ENCODE assay signal across 8 cellular contexts in the genomic region with DNA sequence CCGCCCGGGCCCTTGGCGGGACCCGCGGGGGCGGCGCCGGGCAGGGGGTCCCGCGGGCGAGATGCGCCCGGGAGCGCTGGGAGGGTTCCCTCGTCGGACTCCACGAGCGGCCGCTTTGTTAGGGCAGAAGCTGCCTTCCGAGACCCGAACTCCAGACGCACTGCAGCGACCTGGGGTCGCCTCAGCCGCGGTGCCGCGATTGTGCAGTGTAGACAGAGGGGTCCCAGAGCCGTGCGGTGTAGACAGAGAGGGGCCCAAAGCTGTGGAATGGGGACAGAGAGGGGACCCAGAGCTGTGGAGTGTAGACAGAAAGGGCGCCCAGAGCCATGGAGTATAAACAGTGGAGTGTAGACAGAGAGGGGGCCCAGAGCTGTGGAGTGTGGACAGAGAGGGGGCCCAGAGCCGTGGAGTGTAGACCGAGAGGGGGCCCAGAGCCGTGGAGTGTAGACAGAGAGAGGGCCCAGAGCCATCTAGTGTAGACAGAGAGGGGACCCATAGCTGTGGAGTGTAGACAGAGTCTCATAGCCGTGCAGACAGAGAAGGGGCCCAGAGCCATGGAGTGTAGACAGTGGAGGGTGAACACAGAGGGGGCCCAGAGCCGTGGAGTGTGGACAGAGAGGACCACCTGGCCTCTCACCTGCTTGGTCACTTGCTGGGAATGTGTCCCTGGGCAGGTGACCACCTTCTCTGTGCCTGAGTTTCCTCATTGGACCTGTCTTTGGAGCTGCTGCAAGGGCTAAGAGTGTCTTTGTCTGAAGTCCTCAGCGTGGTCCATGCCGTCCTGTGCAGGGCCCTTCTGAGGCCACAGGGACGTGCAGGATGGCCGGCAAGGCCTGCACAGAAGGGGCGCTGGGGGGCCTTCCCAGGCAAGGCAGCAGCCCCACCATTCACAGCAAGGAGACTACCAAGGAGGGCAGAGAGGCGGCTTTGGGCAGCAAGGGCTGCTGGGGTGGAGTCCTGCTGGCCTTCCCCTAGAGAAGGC. TPM values are rescaled to one million over a fixed set of nuclear protein-coding genes. Genes with fewer than 3 reads are reported as not detected.
DNase-seq lines count a peak whose midpoint lies in the region; ATAC-seq lines count a peak whose summit lies in the region.

No MANE protein-coding gene starts in this region.

- H3K36me3 Mint-ChIP-seq in activated CD4-positive, alpha-beta T cell treated with anti-CD3 and anti-CD28 coated beads, Interleukin-2, amount 10 ng/mL, durations not matched to agents 24 days and 14 days (ENCODE audit: low read depth): no peaks in the 10 kb centered on the region
- no peaks in the 10 kb centered on the region for H3K36me3 Mint-ChIP-seq in activated naive CD8-positive, alpha-beta T cell treated with anti-CD3 and anti-CD28 coated beads, Interleukin-2, amount 10 ng/mL, durations not matched to agents 7 days and 5 days
- no peaks in the 10 kb centered on the region for H3K36me3 Mint-ChIP-seq in immature natural killer cell
- H3K36me3 Mint-ChIP-seq in stimulated activated naive CD8-positive, alpha-beta T cell treated with anti-CD3 and anti-CD28 coated beads, Interleukin-15, Interleukin-2, amounts not matched to agents 100 ng/mL and 50 ng/mL, for 24 hours (ENCODE audit: low read depth): no peaks in the 10 kb centered on the region

- intact Hi-C loops in activated CD4-positive, alpha-beta T cell treated with anti-CD3 and anti-CD28 coated beads, Interleukin-2, amount 10 ng/mL, durations not matched to agents 24 days and 14 days (cut with micrococcal nuclease): loop anchor here (2.0 to 10.0 kb wide), 3 partner anchors 91 to 239 kb away; a partner anchor contains a TSS

- DNase-seq in activated CD4-positive, alpha-beta T cell treated with anti-CD3 and anti-CD28 coated beads, Interleukin-2, amount 10 ng/mL, durations not matched to agents 24 days and 14 days: no peak
- DNase-seq in activated CD4-positive, alpha-beta T cell treated with anti-CD3 and anti-CD28 coated beads for 4 hours: no peak
- no peak for DNase-seq in activated naive CD8-positive, alpha-beta T cell treated with anti-CD3 and anti-CD28 coated beads, Interleukin-2, amount 10 ng/mL, durations not matched to agents 7 days and 5 days
- DNase-seq in immature natural killer cell (no peak), DMS79 (lab: John Stamatoyannopoulos, UW) (no peak), 8988T (no peak), NCI-H1092 (lab: John Stamatoyannopoulos, UW) (no peak)

- peak overlapping the region; percentile 69 for H3K4me3 Mint-ChIP-seq in activated CD4-positive, alpha-beta T cell treated with anti-CD3 and anti-CD28 coated beads, Interleukin-2, amount 10 ng/mL, durations not matched to agents 24 days and 14 days
- peak overlapping the region; percentile 56 for H3K4me3 Mint-ChIP-seq in activated naive CD8-positive, alpha-beta T cell treated with anti-CD3 and anti-CD28 coated beads, Interleukin-2, amount 10 ng/mL, durations not matched to agents 7 days and 5 days
- peak overlapping the region; percentile 51 to 88 (median 72) for H3K4me3 Mint-ChIP-seq in immature natural killer cell
- H3K4me3 Mint-ChIP-seq in stimulated activated naive CD8-positive, alpha-beta T cell treated with anti-CD3 and anti-CD28 coated beads, Interleukin-15, Interleukin-2, amounts not matched to agents 100 ng/mL and 50 ng/mL, for 24 hours: peak overlapping the region; percentile 53

- H3K27me3 Mint-ChIP-seq in activated CD4-positive, alpha-beta T cell treated with anti-CD3 and anti-CD28 coated beads, Interleukin-2, amount 10 ng/mL, durations not matched to agents 24 days and 14 days: peaks cover 70% of the 10 kb centered on the region
- H3K27me3 Mint-ChIP-seq in activated naive CD8-positive, alpha-beta T cell treated with anti-CD3 and anti-CD28 coated beads, Interleukin-2, amount 10 ng/mL, durations not matched to agents 7 days and 5 days: peaks cover 79% of the 10 kb centered on the region
- H3K27me3 Mint-ChIP-seq in immature natural killer cell (ENCODE audit: low read depth in 3 of 3): peaks cover 3 to 8% (median 5%) of the 10 kb centered on the region in 3 donors
- H3K27me3 Mint-ChIP-seq in stimulated activated naive CD8-positive, alpha-beta T cell treated with anti-CD3 and anti-CD28 coated beads, Interleukin-15, Interleukin-2, amounts not matched to agents 100 ng/mL and 50 ng/mL, for 24 hours: peaks cover 23% of the 10 kb centered on the region

- no peak overlapping the region for H3K27ac Mint-ChIP-seq in activated CD4-positive, alpha-beta T cell treated with anti-CD3 and anti-CD28 coated beads, Interleukin-2, amount 10 ng/mL, durations not matched to agents 24 days and 14 days
- H3K27ac Mint-ChIP-seq in activated naive CD8-positive, alpha-beta T cell treated with anti-CD3 and anti-CD28 coated beads, Interleukin-2, amount 10 ng/mL, durations not matched to agents 7 days and 5 days: no peak overlapping the region
- peak overlapping the region in 4 of 6 donors; percentile 4 to 54 (median 50) for H3K27ac Mint-ChIP-seq in immature natural killer cell
- H3K27ac Mint-ChIP-seq in stimulated activated naive CD8-positive, alpha-beta T cell treated with anti-CD3 and anti-CD28 coated beads, Interleukin-15, Interleukin-2, amounts not matched to agents 100 ng/mL and 50 ng/mL, for 24 hours: no peak overlapping the region

- H3K9me3 Mint-ChIP-seq in activated CD4-positive, alpha-beta T cell treated with anti-CD3 and anti-CD28 coated beads, Interleukin-2, amount 10 ng/mL, durations not matched to agents 24 days and 14 days: no peaks in the 10 kb centered on the region
- H3K9me3 Mint-ChIP-seq in activated naive CD8-positive, alpha-beta T cell treated with anti-CD3 and anti-CD28 coated beads, Interleukin-2, amount 10 ng/mL, durations not matched to agents 7 days and 5 days: no peaks in the 10 kb centered on the region
- H3K9me3 Mint-ChIP-seq in immature natural killer cell: no peaks in the 10 kb centered on the region
- no peaks in the 10 kb centered on the region for H3K9me3 Mint-ChIP-seq in stimulated activated naive CD8-positive, alpha-beta T cell treated with anti-CD3 and anti-CD28 coated beads, Interleukin-15, Interleukin-2, amounts not matched to agents 100 ng/mL and 50 ng/mL, for 24 hours

- POLR2A ChIA-PET in activated naive CD8-positive, alpha-beta T cell treated with anti-CD3 and anti-CD28 coated beads, Interleukin-2, amount 10 ng/mL, durations not matched to agents 7 days and 5 days (lab: Charles Lee): no interaction called here

- no peak for ATAC-seq in activated naive CD8-positive, alpha-beta T cell treated with anti-CD3 and anti-CD28 coated beads, Interleukin-2, amount 10 ng/mL, durations not matched to agents 7 days and 5 days (ENCODE audit: low read depth)

- H3K4me1 Mint-ChIP-seq in activated CD4-positive, alpha-beta T cell treated with anti-CD3 and anti-CD28 coated beads, Interleukin-2, amount 10 ng/mL, durations not matched to agents 24 days and 14 days: peaks cover 13% of the 10 kb centered on the region
- peaks cover 10% of the 10 kb centered on the region for H3K4me1 Mint-ChIP-seq in activated naive CD8-positive, alpha-beta T cell treated with anti-CD3 and anti-CD28 coated beads, Interleukin-2, amount 10 ng/mL, durations not matched to agents 7 days and 5 days
- H3K4me1 Mint-ChIP-seq in immature natural killer cell: peaks cover 14 to 15% of the 10 kb centered on the region in 2 donors
- peaks cover 13% of the 10 kb centered on the region for H3K4me1 Mint-ChIP-seq in stimulated activated naive CD8-positive, alpha-beta T cell treated with anti-CD3 and anti-CD28 coated beads, Interleukin-15, Interleukin-2, amounts not matched to agents 100 ng/mL and 50 ng/mL, for 24 hours (ENCODE audit: low read depth)

RNA-seq across cellular contexts. Expression of a gene that starts 0.9 kb away (rescaled TPM):
- total RNA-seq in activated CD4-positive, alpha-beta T cell treated with anti-CD3 and anti-CD28 coated beads, Interleukin-2, amount 10 ng/mL, durations not matched to agents 24 days and 14 days: 3.3 and 3.7 TPM in 2 replicates
- 1 to 10 TPM; 5.0 to 5.3 TPM for total RNA-seq in activated naive CD8-positive, alpha-beta T cell treated with anti-CD3 and anti-CD28 coated beads, Interleukin-2, amount 10 ng/mL, durations not matched to agents 7 days and 5 days
- 1 to 10 TPM in 2 of 3 donors, not detected in 1; 2.5 to 2.7 TPM for polyA plus RNA-seq in immature natural killer cell

RNA-seq across cellular contexts. Expression of a gene that starts 44.7 kb away (rescaled TPM):
- total RNA-seq in activated CD4-positive, alpha-beta T cell treated with anti-CD3 and anti-CD28 coated beads, Interleukin-2, amount 10 ng/mL, durations not matched to agents 24 days and 14 days: 0.62 and 0.70 TPM in 2 replicates
- 1 to 10 TPM; 1.3 to 1.4 TPM for total RNA-seq in activated naive CD8-positive, alpha-beta T cell treated with anti-CD3 and anti-CD28 coated beads, Interleukin-2, amount 10 ng/mL, durations not matched to agents 7 days and 5 days
- not detected for polyA plus RNA-seq in immature natural killer cell

Comparison
In these comparisons a context has a peak if more than half of its experiments do, and no peak if none do; other contexts are left out.
1. H3K27ac Mint-ChIP-seq: peak in immature natural killer cell (4 of 6); none in activated CD4-positive, alpha-beta T cell treated with anti-CD3 and anti-CD28 coated beads, Interleukin-2, amount 10 ng/mL, durations not matched to agents 24 days and 14 days (single experiment), activated naive CD8-positive, alpha-beta T cell treated with anti-CD3 and anti-CD28 coated beads, Interleukin-2, amount 10 ng/mL, durations not matched to agents 7 days and 5 days (single experiment) and stimulated activated naive CD8-positive, alpha-beta T cell treated with anti-CD3 and anti-CD28 coated beads, Interleukin-15, Interleukin-2, amounts not matched to agents 100 ng/mL and 50 ng/mL, for 24 hours (single experiment).
2. Peak in every context shown above with its lines, with median percentiles within 50 percentile points of each other: H3K4me3 Mint-ChIP-seq.